Comparison of ENCODE assay signal across 1 cellular context in the genomic region with DNA sequence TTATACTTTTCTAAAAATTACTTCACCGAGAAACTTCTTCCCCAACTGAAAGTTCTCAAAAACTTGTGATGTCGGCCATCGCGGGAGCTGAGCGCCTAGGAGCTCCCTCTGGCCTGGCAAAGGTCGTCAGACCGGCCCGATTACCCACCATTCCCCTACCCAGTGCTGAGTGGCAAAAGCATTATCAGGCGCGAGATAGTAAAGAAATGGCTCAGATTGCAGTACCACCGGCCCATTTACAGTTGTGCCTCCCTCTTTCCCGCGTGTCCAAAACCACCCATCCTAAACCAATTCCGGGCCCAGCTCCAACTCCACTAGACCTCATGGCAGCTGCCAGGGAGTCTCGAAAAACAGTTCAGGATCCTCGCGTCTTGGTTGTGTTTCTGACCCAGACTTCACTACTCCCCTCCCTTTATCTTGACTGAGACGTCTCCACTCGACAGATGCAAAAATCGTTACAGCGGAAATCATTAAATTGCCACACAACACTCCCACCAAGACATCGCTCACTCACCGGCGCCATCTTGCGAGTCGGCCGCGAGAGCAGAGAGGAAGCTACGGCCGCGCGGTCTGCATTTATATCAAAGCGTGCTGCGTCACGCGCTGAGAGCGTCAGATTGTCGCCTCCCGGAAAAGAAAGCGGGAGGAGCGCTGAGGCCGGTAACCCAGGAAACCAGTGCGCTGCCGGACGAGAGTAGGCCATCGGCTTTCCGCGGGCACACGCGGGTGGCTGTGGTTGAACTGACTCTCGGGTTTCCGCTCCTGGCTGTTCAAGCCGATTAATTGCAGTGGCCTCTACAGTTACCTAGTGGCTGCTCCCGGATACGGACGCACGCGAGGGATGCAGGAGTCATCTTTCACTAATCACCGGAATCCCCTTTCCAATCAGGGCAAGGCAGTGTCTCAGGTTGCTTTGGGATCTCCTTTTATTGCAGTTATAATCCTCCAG.
TF ChIP-seq lines count a peak whose summit lies in the region.

A gene (minus strand): TSS at position 551 of the 949 bp plus-strand sequence. CDS start 28 bp downstream, at position 523.

TF ChIP-seq in HepG2, 621 proteins besides CTCF, POLR2A, EP300 and RAD21 (continued from another document and continues in another):
- TF ChIP-seq, protein P1, sequence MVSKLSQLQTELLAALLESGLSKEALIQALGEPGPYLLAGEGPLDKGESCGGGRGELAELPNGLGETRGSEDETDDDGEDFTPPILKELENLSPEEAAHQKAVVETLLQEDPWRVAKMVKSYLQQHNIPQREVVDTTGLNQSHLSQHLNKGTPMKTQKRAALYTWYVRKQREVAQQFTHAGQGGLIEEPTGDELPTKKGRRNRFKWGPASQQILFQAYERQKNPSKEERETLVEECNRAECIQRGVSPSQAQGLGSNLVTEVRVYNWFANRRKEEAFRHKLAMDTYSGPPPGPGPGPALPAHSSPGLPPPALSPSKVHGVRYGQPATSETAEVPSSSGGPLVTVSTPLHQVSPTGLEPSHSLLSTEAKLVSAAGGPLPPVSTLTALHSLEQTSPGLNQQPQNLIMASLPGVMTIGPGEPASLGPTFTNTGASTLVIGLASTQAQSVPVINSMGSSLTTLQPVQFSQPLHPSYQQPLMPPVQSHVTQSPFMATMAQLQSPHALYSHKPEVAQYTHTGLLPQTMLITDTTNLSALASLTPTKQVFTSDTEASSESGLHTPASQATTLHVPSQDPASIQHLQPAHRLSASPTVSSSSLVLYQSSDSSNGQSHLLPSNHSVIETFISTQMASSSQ (IDR thresholded peaks at IDR 0.05; ENCODE audit: low read depth), result no peak
- TF ChIP-seq, protein P1 (CRISPR knock-in tag; IDR thresholded peaks at IDR 0.05; ENCODE audit: borderline replicate concordance), result peak; percentile 80
- TF ChIP-seq, protein P2, sequence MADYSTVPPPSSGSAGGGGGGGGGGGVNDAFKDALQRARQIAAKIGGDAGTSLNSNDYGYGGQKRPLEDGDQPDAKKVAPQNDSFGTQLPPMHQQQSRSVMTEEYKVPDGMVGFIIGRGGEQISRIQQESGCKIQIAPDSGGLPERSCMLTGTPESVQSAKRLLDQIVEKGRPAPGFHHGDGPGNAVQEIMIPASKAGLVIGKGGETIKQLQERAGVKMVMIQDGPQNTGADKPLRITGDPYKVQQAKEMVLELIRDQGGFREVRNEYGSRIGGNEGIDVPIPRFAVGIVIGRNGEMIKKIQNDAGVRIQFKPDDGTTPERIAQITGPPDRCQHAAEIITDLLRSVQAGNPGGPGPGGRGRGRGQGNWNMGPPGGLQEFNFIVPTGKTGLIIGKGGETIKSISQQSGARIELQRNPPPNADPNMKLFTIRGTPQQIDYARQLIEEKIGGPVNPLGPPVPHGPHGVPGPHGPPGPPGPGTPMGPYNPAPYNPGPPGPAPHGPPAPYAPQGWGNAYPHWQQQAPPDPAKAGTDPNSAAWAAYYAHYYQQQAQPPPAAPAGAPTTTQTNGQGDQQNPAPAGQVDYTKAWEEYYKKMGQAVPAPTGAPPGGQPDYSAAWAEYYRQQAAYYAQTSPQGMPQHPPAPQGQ (CRISPR knock-in tag; IDR thresholded peaks at IDR 0.05; ENCODE audit: borderline replicate concordance), result no peak
- TF ChIP-seq SAP130 (CRISPR knock-in tag; IDR thresholded peaks at IDR 0.05; ENCODE audit: low read depth), result peak; percentile 94
- no peak; the same call in 1 of the 2 replicates for TF ChIP-seq ZFP37 (CRISPR knock-in tag; IDR thresholded peaks at IDR 0.05; ENCODE audit: borderline replicate concordance)
- TF ChIP-seq ZNF253 (CRISPR knock-in tag; IDR thresholded peaks at IDR 0.05; ENCODE audit: borderline replicate concordance), result no peak
- TF ChIP-seq KAT2B (IDR thresholded peaks at IDR 0.05; ENCODE audit: borderline replicate concordance, low read depth, low read length), result no peak
- TF ChIP-seq, protein P3, sequence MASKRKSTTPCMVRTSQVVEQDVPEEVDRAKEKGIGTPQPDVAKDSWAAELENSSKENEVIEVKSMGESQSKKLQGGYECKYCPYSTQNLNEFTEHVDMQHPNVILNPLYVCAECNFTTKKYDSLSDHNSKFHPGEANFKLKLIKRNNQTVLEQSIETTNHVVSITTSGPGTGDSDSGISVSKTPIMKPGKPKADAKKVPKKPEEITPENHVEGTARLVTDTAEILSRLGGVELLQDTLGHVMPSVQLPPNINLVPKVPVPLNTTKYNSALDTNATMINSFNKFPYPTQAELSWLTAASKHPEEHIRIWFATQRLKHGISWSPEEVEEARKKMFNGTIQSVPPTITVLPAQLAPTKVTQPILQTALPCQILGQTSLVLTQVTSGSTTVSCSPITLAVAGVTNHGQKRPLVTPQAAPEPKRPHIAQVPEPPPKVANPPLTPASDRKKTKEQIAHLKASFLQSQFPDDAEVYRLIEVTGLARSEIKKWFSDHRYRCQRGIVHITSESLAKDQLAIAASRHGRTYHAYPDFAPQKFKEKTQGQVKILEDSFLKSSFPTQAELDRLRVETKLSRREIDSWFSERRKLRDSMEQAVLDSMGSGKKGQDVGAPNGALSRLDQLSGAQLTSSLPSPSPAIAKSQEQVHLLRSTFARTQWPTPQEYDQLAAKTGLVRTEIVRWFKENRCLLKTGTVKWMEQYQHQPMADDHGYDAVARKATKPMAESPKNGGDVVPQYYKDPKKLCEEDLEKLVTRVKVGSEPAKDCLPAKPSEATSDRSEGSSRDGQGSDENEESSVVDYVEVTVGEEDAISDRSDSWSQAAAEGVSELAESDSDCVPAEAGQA (IDR thresholded peaks at IDR 0.05; ENCODE audit: low read depth), result peak; percentile 76; the same call in 1 of the 2 replicates
- TF ChIP-seq, protein P3 (CRISPR knock-in tag; IDR thresholded peaks at IDR 0.05; ENCODE audit: borderline replicate concordance), result 0 out of 2 replicates have a peak, but pooled peaks have one; percentile 41
- TF ChIP-seq BCL6 (CRISPR knock-in tag; IDR thresholded peaks at IDR 0.05), result peak; percentile 39; the same call in 1 of the 2 replicates
- TF ChIP-seq, protein P4, sequence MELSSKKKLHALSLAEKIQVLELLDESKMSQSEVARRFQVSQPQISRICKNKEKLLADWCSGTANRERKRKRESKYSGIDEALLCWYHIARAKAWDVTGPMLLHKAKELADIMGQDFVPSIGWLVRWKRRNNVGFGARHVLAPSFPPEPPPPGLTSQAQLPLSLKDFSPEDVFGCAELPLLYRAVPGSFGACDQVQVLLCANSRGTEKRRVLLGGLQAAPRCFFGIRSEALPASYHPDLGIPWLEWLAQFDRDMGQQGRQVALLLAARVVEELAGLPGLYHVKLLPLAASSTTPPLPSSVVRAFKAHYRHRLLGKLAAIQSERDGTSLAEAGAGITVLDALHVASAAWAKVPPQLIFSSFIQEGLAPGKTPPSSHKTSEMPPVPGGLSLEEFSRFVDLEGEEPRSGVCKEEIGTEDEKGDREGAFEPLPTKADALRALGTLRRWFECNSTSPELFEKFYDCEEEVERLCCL (CRISPR knock-in tag; IDR thresholded peaks at IDR 0.05; ENCODE audit: borderline replicate concordance), result no peak
- TF ChIP-seq ZNF12 (CRISPR knock-in tag; IDR thresholded peaks at IDR 0.05), result no peak
- no peak for TF ChIP-seq MEF2D (CRISPR knock-in tag; IDR thresholded peaks at IDR 0.05)
- peak; percentile 21; the same call in 1 of the 2 replicates for TF ChIP-seq ZKSCAN1 (IDR thresholded peaks at IDR 0.05; ENCODE audit: low read length)
- no peak for TF ChIP-seq PHF5A (CRISPR knock-in tag; IDR thresholded peaks at IDR 0.05; ENCODE audit: low read depth, unreplicated experiment)
- no peak for TF ChIP-seq JARID2 (CRISPR knock-in tag; IDR thresholded peaks at IDR 0.05; ENCODE audit: insufficient replicate concordance)
- TF ChIP-seq MAFG (CRISPR knock-in tag; IDR thresholded peaks at IDR 0.05), result no peak
- TF ChIP-seq PAF1 (CRISPR knock-in tag; IDR thresholded peaks at IDR 0.05), result no peak
- TF ChIP-seq, protein P5, sequence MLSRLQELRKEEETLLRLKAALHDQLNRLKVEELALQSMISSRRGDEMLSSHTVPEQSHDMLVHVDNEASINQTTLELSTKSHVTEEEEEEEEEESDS (CRISPR knock-in tag; IDR thresholded peaks at IDR 0.05; ENCODE audit: borderline replicate concordance), result peak; percentile 82; the same call in 1 of the 2 replicates
- peak; percentile 65; the same call in 1 of the 2 replicates for TF ChIP-seq RXRB (CRISPR knock-in tag; IDR thresholded peaks at IDR 0.05; ENCODE audit: borderline replicate concordance)
- TF ChIP-seq ISL2 (CRISPR knock-in tag; IDR thresholded peaks at IDR 0.05), result no peak; the same call in 1 of the 2 replicates
- TF ChIP-seq, protein P6, sequence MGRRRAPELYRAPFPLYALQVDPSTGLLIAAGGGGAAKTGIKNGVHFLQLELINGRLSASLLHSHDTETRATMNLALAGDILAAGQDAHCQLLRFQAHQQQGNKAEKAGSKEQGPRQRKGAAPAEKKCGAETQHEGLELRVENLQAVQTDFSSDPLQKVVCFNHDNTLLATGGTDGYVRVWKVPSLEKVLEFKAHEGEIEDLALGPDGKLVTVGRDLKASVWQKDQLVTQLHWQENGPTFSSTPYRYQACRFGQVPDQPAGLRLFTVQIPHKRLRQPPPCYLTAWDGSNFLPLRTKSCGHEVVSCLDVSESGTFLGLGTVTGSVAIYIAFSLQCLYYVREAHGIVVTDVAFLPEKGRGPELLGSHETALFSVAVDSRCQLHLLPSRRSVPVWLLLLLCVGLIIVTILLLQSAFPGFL (CRISPR knock-in tag; IDR thresholded peaks at IDR 0.05), result no peak
- TF ChIP-seq, protein P7, sequence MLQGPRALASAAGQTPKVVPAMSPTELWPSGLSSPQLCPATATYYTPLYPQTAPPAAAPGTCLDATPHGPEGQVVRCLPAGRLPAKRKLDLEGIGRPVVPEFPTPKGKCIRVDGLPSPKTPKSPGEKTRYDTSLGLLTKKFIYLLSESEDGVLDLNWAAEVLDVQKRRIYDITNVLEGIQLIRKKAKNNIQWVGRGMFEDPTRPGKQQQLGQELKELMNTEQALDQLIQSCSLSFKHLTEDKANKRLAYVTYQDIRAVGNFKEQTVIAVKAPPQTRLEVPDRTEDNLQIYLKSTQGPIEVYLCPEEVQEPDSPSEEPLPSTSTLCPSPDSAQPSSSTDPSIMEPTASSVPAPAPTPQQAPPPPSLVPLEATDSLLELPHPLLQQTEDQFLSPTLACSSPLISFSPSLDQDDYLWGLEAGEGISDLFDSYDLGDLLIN (CRISPR knock-in tag; IDR thresholded peaks at IDR 0.05; ENCODE audit: borderline replicate concordance), result no peak
- TF ChIP-seq FOXC1 (CRISPR knock-in tag; IDR thresholded peaks at IDR 0.05; ENCODE audit: borderline replicate concordance), result peak; percentile 84
- TF ChIP-seq, protein P8, sequence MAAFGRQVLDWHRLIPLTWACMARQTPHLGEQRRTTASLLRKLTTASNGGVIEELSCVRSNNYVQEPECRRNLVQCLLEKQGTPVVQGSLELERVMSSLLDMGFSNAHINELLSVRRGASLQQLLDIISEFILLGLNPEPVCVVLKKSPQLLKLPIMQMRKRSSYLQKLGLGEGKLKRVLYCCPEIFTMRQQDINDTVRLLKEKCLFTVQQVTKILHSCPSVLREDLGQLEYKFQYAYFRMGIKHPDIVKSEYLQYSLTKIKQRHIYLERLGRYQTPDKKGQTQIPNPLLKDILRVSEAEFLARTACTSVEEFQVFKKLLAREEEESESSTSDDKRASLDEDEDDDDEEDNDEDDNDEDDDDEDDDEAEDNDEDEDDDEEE (CRISPR knock-in tag; IDR thresholded peaks at IDR 0.05), result no peak
- TF ChIP-seq, protein P9, sequence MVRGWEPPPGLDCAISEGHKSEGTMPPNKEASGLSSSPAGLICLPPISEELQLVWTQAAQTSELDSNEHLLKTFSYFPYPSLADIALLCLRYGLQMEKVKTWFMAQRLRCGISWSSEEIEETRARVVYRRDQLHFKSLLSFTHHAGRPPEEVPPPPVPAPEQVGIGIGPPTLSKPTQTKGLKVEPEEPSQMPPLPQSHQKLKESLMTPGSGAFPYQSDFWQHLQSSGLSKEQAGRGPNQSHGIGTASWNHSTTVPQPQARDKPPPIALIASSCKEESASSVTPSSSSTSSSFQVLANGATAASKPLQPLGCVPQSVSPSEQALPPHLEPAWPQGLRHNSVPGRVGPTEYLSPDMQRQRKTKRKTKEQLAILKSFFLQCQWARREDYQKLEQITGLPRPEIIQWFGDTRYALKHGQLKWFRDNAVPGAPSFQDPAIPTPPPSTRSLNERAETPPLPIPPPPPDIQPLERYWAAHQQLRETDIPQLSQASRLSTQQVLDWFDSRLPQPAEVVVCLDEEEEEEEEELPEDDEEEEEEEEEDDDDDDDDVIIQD (CRISPR knock-in tag; IDR thresholded peaks at IDR 0.05; ENCODE audit: low read depth), result peak; percentile 37; the same call in 1 of the 2 replicates
- TF ChIP-seq KAT7 (CRISPR knock-in tag; IDR thresholded peaks at IDR 0.05; ENCODE audit: borderline replicate concordance), result peak; percentile 29; the same call in 1 of the 2 replicates
- TF ChIP-seq ZNF136 (CRISPR knock-in tag; IDR thresholded peaks at IDR 0.05; ENCODE audit: low read depth), result no peak
- TF ChIP-seq ZSCAN9 (CRISPR knock-in tag; IDR thresholded peaks at IDR 0.05; ENCODE audit: borderline replicate concordance), result no peak; the same call in 1 of the 2 replicates
- TF ChIP-seq ZSCAN22 (CRISPR knock-in tag; IDR thresholded peaks at IDR 0.05), result no peak
- TF ChIP-seq ZNF563 (CRISPR knock-in tag; IDR thresholded peaks at IDR 0.05), result peak; percentile 54; the same call in 1 of the 2 replicates
- peak; percentile 32 for TF ChIP-seq AGO2 (optimal IDR thresholded peaks at IDR 0.05; ENCODE audit: low read depth, low read length)
- 0 out of 2 replicates have a peak, but pooled peaks have one; percentile 5 for TF ChIP-seq NFE2L2 (IDR thresholded peaks at IDR 0.05; ENCODE audit: low read length)
- peak; percentile 68 for TF ChIP-seq ZNF143 (CRISPR knock-in tag; IDR thresholded peaks at IDR 0.05)
- peak; percentile 74 for TF ChIP-seq MEIS1 (CRISPR knock-in tag; IDR thresholded peaks at IDR 0.05; ENCODE audit: borderline replicate concordance)
- peak; percentile 28 for TF ChIP-seq ZNF160 (CRISPR knock-in tag; IDR thresholded peaks at IDR 0.05)
